In genomic region chr6:112752791-112753190, GRCh38 we compare ENCODE assay signal across 33 cellular contexts.
"Had no signal": no experiment of that assay in that cellular context is flagged by ENCODE, and none has a peak within 500 bp of the region (broad histone marks: within the 10 kb centered on the region; RNA-seq: fewer than 3 reads in every experiment).

No MANE protein-coding gene starts in this region.

- DNase-seq: activated CD4-positive, alpha-beta memory T cell treated with anti-CD3 and anti-CD28 coated beads for 36 hours; activated CD4-positive, alpha-beta T cell treated with anti-CD3 and anti-CD28 coated beads for 4 hours; activated CD4-positive, alpha-beta T cell treated with anti-CD3 and anti-CD28 coated beads, Interleukin-2, amount 10 ng/mL, durations not matched to agents 24 days and 14 days; activated CD4-positive, alpha-beta T cell treated with anti-CD3 and anti-CD28 coated beads, Interleukin-2, amount 50 U/mL, for 1 hour; activated CD4-positive, alpha-beta T cell treated with anti-CD3 and anti-CD28 coated beads, Interleukin-2, amount 50 U/mL, for 4 hours; activated CD4-positive, CD25-positive, alpha-beta regulatory T cell; activated CD8-positive, alpha-beta memory T cell treated with anti-CD3 and anti-CD28 coated beads, Interleukin-2, amount 50 U/mL, for 4 hours; activated CD8-positive, alpha-beta T cell treated with anti-CD3 and anti-CD28 coated beads for 36 hours; activated effector memory CD4-positive, alpha-beta T cell treated with anti-CD3 and anti-CD28 coated beads, Interleukin-2, amount 50 U/mL, for 16 hours; activated gamma-delta T cell treated with Interleukin-2 at 50 U/mL for 16 hours; activated naive CD4-positive, alpha-beta T cell; activated naive CD4-positive, alpha-beta T cell treated with anti-CD3 and anti-CD28 coated beads for 36 hours; activated naive CD4-positive, alpha-beta T cell treated with anti-CD3 and anti-CD28 coated beads, Interleukin-2, amount 50 U/mL, for 16 hours; activated naive CD8-positive, alpha-beta T cell treated with anti-CD3 and anti-CD28 coated beads for 36 hours; activated T-cell treated with anti-CD3 and anti-CD28 coated beads for 4 hours; activated T-cell treated with anti-CD3 and anti-CD28 coated beads, Interleukin-2, amount 50 U/mL, for 1 hour; activated T-cell treated with anti-CD3 and anti-CD28 coated beads, Interleukin-2, amount 50 U/mL, for 4 hours; activated T-cell treated with anti-CD3 and anti-CD28 coated beads, Interleukin-2, amount 50 U/mL, for 72 hours; adrenal gland; amniotic stem cell; aorta; body of pancreas; brain microvascular endothelial cell; central memory CD4-positive, alpha-beta T cell; T-helper 1 cell; T-helper 2 cell; T-helper 9 cell; WERI-Rb-1 had no signal

- H3K4me3 ChIP-seq: adrenal gland, body of pancreas, breast epithelium had no signal

- ATAC-seq: activated CD4-positive, CD25-positive, alpha-beta regulatory T cell treated with anti-CD3 and anti-CD28 coated beads, Interleukin-2, amount 50 U/mL, for 24 hours; activated CD8-positive, alpha-beta T cell treated with anti-CD3 and anti-CD28 coated beads for 36 hours; activated naive CD4-positive, alpha-beta T cell treated with anti-CD3 and anti-CD28 coated beads, Interleukin-2, amount 50 U/mL, for 72 hours; activated T-cell treated with anti-CD3 and anti-CD28 coated beads, Interleukin-2, amount 50 U/mL, for 4 hours; activated T-cell treated with anti-CD3 and anti-CD28 coated beads, Interleukin-2, amount 50 U/mL, for 72 hours; activated T-helper 17 cell treated with anti-CD3 and anti-CD28 coated beads, Interleukin-2, amount 50 U/mL, for 72 hours; body of pancreas; WTC11 had no signal

- H3K27me3 ChIP-seq: adrenal gland, body of pancreas, brain microvascular endothelial cell, breast epithelium had no signal

- H3K27ac ChIP-seq: adrenal gland, body of pancreas, brain microvascular endothelial cell, breast epithelium, WERI-Rb-1 had no signal

- H3K36me3 ChIP-seq: adrenal gland, brain microvascular endothelial cell, breast epithelium, WERI-Rb-1 had no signal

- H3K4me1 ChIP-seq: adrenal gland, body of pancreas, breast epithelium had no signal

- H3K9me3 ChIP-seq: adrenal gland, body of pancreas, breast epithelium had no signal
